In genomic region chrX:41010188-41010846, GRCh38 we compare ENCODE assay signal across 1 cellular context.
TF ChIP-seq lines count a peak whose summit lies in the region.

No MANE protein-coding gene starts in this region.

TF ChIP-seq in K562, 482 proteins besides CTCF, POLR2A, EP300 and RAD21 (continued from another document):
- TF ChIP-seq MGA (IDR thresholded peaks at IDR 0.05) (no peak; the same call in 1 of the 2 replicates), VEZF1 (CRISPR knock-in tag; IDR thresholded peaks at IDR 0.05) (peak; percentile 80), NUFIP1 (IDR thresholded peaks at IDR 0.05; ENCODE audit: partially characterized antibody) (no peak), RNF2 (IDR thresholded peaks at IDR 0.05) (0 out of 2 replicates have a peak, but pooled peaks have one; percentile 52), ZNF239 (CRISPR knock-in tag; IDR thresholded peaks at IDR 0.05) (no peak), SMAD2 (IDR thresholded peaks at IDR 0.05; ENCODE audit: low read depth, low read length) (no peak), TBP (optimal IDR thresholded peaks at IDR 0.05; ENCODE audit: low read depth, low read length) (peak; percentile 51), CBX3 (IDR thresholded peaks at IDR 0.05; ENCODE audit: borderline replicate concordance in 1 of 2, low read length in 2 of 2) (0 out of 3 replicates have a peak, but pooled peaks of 1 of the 2 experiments have one; percentile 11), PHTF2 (CRISPR knock-in tag; IDR thresholded peaks at IDR 0.05) (no peak)
